ENCODE assay signal across 1 cellular context in the genomic region with DNA sequence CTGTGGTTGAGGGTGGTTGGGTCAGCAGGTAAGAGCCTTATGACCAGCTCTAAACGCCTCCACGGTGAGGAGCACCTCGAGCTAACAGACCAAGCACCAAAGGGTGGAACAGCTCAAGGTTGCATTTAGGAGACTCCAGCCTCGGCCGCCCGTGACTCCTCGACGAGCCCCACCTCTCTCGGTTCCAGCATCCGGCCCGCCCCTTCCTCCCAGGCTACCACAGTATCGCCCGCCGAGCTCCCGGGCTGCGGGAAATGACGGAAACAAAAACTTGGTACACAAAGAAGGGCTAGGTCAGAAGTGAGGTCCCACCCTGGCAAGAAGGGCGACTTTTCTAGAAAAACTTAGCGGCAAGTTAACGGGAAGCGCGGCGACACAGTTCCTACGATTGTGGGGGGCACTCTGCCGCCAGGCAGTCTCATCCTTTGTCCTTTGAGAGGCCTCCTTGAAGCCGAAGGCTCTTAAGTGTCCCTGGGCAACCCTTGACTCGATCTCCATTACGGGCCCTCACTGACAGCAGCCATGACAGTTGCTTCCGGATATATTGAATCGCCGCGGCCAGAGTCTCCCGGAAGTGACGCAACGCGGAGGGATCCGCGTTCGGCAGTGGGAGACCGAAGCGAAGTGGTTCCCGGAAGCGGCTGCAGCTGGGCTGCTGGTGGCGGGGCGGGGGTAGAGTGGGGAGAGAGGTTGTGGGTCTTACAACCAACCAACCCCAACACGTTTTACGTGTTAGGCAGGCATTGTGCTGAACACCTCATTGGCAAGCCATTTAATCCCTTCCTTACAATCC.
A peak's percentile ranks its signal among the peaks of the same experiment; 100 is the strongest.
TF ChIP-seq lines count a peak whose summit lies in the region.

No MANE protein-coding gene starts in this region.

TF ChIP-seq in HCT116, 20 proteins besides CTCF, POLR2A, EP300 and RAD21 (continued from another document):
- peak; percentile 54 for TF ChIP-seq CEBPB (IDR thresholded peaks at IDR 0.05; ENCODE audit: low read depth)
- TF ChIP-seq TCF7L2 (IDR thresholded peaks at IDR 0.05; ENCODE audit: borderline replicate concordance, extremely low read depth, insufficient read depth, insufficient read length) = no peak
